1 cellular context compared by ENCODE assay signal in the genomic region with DNA sequence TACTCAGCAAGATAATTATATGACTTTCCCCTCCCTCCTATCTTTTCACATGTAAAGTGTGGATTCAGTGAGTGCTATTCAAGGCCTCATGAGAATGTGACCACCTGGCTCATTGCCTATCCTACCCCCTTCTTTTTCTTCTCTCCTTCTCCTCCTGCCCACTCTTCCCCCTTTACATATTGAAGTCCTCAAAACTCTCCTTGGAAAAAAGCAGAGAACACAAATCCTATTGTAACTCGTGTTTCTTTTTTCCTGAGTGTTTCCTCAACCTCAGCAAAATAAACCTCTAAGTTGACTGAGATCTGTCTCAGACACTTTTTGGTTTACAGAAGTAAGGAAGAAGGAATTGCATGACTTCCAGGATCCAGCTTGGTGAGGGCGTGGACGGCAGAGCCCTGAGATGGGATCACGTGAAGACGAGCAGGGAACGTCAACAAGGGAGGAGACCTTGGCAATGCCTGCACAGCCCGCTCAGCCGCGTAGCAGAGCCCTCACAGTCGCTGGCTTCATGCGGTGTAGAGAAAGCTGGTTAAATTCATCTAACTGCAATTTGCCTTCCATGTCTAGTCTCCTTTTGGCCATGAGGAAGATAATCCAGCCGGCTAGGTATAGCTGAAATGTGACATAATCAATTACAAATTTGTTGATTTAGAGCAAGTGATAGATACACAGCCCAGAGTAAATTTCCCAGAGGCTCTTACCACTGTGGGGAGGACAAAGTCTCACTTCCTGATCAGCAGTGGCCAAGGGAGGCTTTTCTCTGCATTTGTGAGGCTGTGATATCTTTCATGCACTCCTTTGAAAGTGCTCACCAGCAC.
TF ChIP-seq lines count a peak whose summit lies in the region.

No MANE protein-coding gene starts in this region.

TF ChIP-seq in HepG2, 621 proteins besides CTCF, POLR2A, EP300 and RAD21 (continued from another document and continues in another):
- TF ChIP-seq ZNF737 (CRISPR knock-in tag; IDR thresholded peaks at IDR 0.05; ENCODE audit: borderline replicate concordance) (no peak), KDM5B (CRISPR knock-in tag; IDR thresholded peaks at IDR 0.05; ENCODE audit: borderline replicate concordance) (peak; percentile 35; the same call in 1 of the 2 replicates), MED1 (CRISPR knock-in tag; IDR thresholded peaks at IDR 0.05) (peak; percentile 69), MTA3 (CRISPR knock-in tag; IDR thresholded peaks at IDR 0.05) (no peak), ZHX1 (CRISPR knock-in tag; IDR thresholded peaks at IDR 0.05; ENCODE audit: low read depth) (no peak), MLX (CRISPR knock-in tag; IDR thresholded peaks at IDR 0.05) (peak; percentile 93), PAX8 (CRISPR knock-in tag; IDR thresholded peaks at IDR 0.05; ENCODE audit: borderline replicate concordance) (0 out of 2 replicates have a peak, but pooled peaks have one; percentile 47), TFDP2 (CRISPR knock-in tag; IDR thresholded peaks at IDR 0.05) (no peak; the same call in 1 of the 2 replicates), TAF1 (CRISPR knock-in tag; IDR thresholded peaks at IDR 0.05) (peak; percentile 61; the same call in 1 of the 2 replicates), ZBTB40 (IDR thresholded peaks at IDR 0.05) (no peak), ZBTB40 (CRISPR knock-in tag; IDR thresholded peaks at IDR 0.05) (no peak), ZNF33A (CRISPR knock-in tag; IDR thresholded peaks at IDR 0.05; ENCODE audit: borderline replicate concordance) (no peak), ARHGAP35 (CRISPR knock-in tag; IDR thresholded peaks at IDR 0.05; ENCODE audit: borderline replicate concordance) (no peak; the same call in 1 of the 2 replicates), HDAC1 (CRISPR knock-in tag; IDR thresholded peaks at IDR 0.05) (0 out of 2 replicates have a peak, but pooled peaks have one; percentile 24), GZF1 (CRISPR knock-in tag; IDR thresholded peaks at IDR 0.05) (0 out of 2 replicates have a peak, but pooled peaks have one; percentile 52), FOSL2 (CRISPR knock-in tag; IDR thresholded peaks at IDR 0.05) (peak; percentile 36), KDM3A (CRISPR knock-in tag; IDR thresholded peaks at IDR 0.05; ENCODE audit: low read depth) (no peak), SOX13 (IDR thresholded peaks at IDR 0.05) (no peak), SOX13 (CRISPR knock-in tag; conservative IDR thresholded peaks at IDR 0.05 in 1 of 2, IDR thresholded peaks at IDR 0.05 in 1 of 2) (peak in 1 of 2 experiments; percentile 40; a peak in 1 of 4 replicates), SMC3 (IDR thresholded peaks at IDR 0.05; ENCODE audit: low read length) (no peak), MAFK (conservative IDR thresholded peaks at IDR 0.05 in 1 of 2, IDR thresholded peaks at IDR 0.05 in 1 of 2; ENCODE audit: low read length in 2 of 2) (peak in 1 of 2 experiments; percentile 22; a peak in 1 of 4 replicates), HMG20A (CRISPR knock-in tag; IDR thresholded peaks at IDR 0.05; ENCODE audit: borderline replicate concordance) (peak; percentile 59; the same call in 1 of the 2 replicates), ZNF788 (CRISPR knock-in tag; IDR thresholded peaks at IDR 0.05; ENCODE audit: borderline replicate concordance) (peak; percentile 26; the same call in 1 of the 2 replicates), SRSF9 (IDR thresholded peaks at IDR 0.05; ENCODE audit: borderline replicate concordance, insufficient read depth, low read depth, low read length, poor library complexity, severe bottlenecking) (no peak), XBP1 (CRISPR knock-in tag; IDR thresholded peaks at IDR 0.05) (no peak), MYC (CRISPR knock-in tag; IDR thresholded peaks at IDR 0.05; ENCODE audit: borderline replicate concordance) (peak; percentile 46; the same call in 1 of the 2 replicates)
- TF ChIP-seq, protein P1, sequence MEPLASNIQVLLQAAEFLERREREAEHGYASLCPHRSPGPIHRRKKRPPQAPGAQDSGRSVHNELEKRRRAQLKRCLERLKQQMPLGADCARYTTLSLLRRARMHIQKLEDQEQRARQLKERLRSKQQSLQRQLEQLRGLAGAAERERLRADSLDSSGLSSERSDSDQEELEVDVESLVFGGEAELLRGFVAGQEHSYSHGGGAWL (CRISPR knock-in tag; IDR thresholded peaks at IDR 0.05), result peak; percentile 70; the same call in 1 of the 2 replicates
- TF ChIP-seq, protein P2, sequence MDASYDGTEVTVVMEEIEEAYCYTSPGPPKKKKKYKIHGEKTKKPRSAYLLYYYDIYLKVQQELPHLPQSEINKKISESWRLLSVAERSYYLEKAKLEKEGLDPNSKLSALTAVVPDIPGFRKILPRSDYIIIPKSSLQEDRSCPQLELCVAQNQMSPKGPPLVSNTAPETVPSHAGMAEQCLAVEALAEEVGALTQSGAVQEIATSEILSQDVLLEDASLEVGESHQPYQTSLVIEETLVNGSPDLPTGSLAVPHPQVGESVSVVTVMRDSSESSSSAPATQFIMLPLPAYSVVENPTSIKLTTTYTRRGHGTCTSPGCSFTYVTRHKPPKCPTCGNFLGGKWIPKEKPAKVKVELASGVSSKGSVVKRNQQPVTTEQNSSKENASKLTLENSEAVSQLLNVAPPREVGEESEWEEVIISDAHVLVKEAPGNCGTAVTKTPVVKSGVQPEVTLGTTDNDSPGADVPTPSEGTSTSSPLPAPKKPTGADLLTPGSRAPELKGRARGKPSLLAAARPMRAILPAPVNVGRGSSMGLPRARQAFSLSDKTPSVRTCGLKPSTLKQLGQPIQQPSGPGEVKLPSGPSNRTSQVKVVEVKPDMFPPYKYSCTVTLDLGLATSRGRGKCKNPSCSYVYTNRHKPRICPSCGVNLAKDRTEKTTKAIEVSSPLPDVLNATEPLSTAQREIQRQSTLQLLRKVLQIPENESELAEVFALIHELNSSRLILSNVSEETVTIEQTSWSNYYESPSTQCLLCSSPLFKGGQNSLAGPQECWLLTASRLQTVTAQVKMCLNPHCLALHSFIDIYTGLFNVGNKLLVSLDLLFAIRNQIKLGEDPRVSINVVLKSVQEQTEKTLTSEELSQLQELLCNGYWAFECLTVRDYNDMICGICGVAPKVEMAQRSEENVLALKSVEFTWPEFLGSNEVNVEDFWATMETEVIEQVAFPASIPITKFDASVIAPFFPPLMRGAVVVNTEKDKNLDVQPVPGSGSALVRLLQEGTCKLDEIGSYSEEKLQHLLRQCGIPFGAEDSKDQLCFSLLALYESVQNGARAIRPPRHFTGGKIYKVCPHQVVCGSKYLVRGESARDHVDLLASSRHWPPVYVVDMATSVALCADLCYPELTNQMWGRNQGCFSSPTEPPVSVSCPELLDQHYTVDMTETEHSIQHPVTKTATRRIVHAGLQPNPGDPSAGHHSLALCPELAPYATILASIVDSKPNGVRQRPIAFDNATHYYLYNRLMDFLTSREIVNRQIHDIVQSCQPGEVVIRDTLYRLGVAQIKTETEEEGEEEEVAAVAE (CRISPR knock-in tag; IDR thresholded peaks at IDR 0.05; ENCODE audit: borderline replicate concordance), result no peak
- TF ChIP-seq, protein P3, sequence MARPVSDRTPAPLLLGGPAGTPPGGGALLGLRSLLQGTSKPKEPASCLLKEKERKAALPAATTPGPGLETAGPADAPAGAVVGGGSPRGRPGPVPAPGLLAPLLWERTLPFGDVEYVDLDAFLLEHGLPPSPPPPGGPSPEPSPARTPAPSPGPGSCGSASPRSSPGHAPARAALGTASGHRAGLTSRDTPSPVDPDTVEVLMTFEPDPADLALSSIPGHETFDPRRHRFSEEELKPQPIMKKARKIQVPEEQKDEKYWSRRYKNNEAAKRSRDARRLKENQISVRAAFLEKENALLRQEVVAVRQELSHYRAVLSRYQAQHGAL (CRISPR knock-in tag; IDR thresholded peaks at IDR 0.05; ENCODE audit: not compliant biosample characterization), result no peak
